ENCODE assay signal across 8 cellular contexts in genomic region chr18:77108001-77108692, GRCh38. TPM values are rescaled to one million over a fixed set of nuclear protein-coding genes. Genes with fewer than 3 reads are reported as not detected.
DNase-seq lines count a peak whose midpoint lies in the region; ATAC-seq and TF ChIP-seq lines count a peak whose summit lies in the region.

No MANE protein-coding gene starts in this region.

- in situ Hi-C loops in IMR-90 (cut with MboI; ENCODE audit: low sequenced_read_pairs), result loop anchor here (25.0 kb wide), 1 partner anchor 646 kb away; no protein-coding TSS in a partner anchor

- POLR2A ChIA-PET in IMR-90 (lab: Charles Lee; ENCODE audit: unreplicated experiment), result no interaction called here

- H3K36me3 Mint-ChIP-seq in activated naive CD4-positive, alpha-beta T cell treated with anti-CD3 and anti-CD28 coated beads, Interleukin-2, amount 10 ng/mL, durations not matched to agents 7 days and 5 days, result peaks cover 73% of the 10 kb centered on the region
- H3K36me3 Mint-ChIP-seq in stimulated activated naive B cell treated with anti-CD40 and anti-IgM and Interleukin-4, amounts not matched to agents 10 μg/mL and 1 μg/mL and 100 μg/mL, for 72 hours, result peaks cover 43 to 71% of the 10 kb centered on the region in 2 donors

- no peaks in the 10 kb centered on the region for H4K20me1 ChIP-seq in IMR-90 (ENCODE audit: insufficient read depth, low read length)

- dilution Hi-C loops in IMR-90 (cut with HindIII; ENCODE audit: low sequenced_read_pairs, unreplicated experiment), result no loop called here

- CTCF ChIA-PET in IMR-90 (lab: Yijun Ruan, JAX), result no interaction called here
- CTCF ChIA-PET in activated naive CD4-positive, alpha-beta T cell treated with anti-CD3 and anti-CD28 coated beads, Interleukin-2, amount 10 ng/mL, durations not matched to agents 7 days and 5 days (lab: Charles Lee), result interaction anchor here (0.6 to 4.4 kb wide), 6 partner anchors 15 to 265 kb away, joined by 3 to 31 read pairs (median 4); no protein-coding TSS in a partner anchor

- peak overlapping the region; percentile 79 for H3K14ac ChIP-seq in IMR-90 (replicated peaks; ENCODE audit: low read depth, low read length)

- H3K56ac ChIP-seq in IMR-90 (ENCODE audit: extremely low read depth, insufficient read depth, low read length), result peak overlapping the region; percentile 51; the same call in 1 of the 2 replicates

- H2AFZ ChIP-seq in IMR-90 (replicated peaks; ENCODE audit: low read length, poor library complexity), result peak overlapping the region; percentile 72

- peak overlapping the region; percentile 90 for H3K27ac Mint-ChIP-seq in activated naive CD4-positive, alpha-beta T cell treated with anti-CD3 and anti-CD28 coated beads, Interleukin-2, amount 10 ng/mL, durations not matched to agents 7 days and 5 days
- peak overlapping the region; percentile 47 for H3K27ac Mint-ChIP-seq in stimulated activated naive B cell treated with anti-CD40 and anti-IgM and Interleukin-4, amounts not matched to agents 10 μg/mL and 1 μg/mL and 100 μg/mL, for 72 hours

- WGBS in IMR-90 (ENCODE audit: extremely low coverage in 2 of 2, insufficient read length in 1 of 2), 2 experiments, result 0% methylated on average over 5 of the region's 13 CpGs; no CpG with 5 or more reads in 1 of the 2 experiments

- H3K4me1 Mint-ChIP-seq in activated naive CD4-positive, alpha-beta T cell treated with anti-CD3 and anti-CD28 coated beads, Interleukin-2, amount 10 ng/mL, durations not matched to agents 7 days and 5 days, result peaks cover 96% of the 10 kb centered on the region
- H3K4me1 Mint-ChIP-seq in stimulated activated naive B cell treated with anti-CD40 and anti-IgM and Interleukin-4, amounts not matched to agents 10 μg/mL and 1 μg/mL and 100 μg/mL, for 72 hours, result peaks cover 59 to 88% of the 10 kb centered on the region in 2 donors

- TF ChIP-seq CTCF in IMR-90 (conservative IDR thresholded peaks at IDR 0.05; ENCODE audit: low read depth, low read length), result no peak

- DNase-seq in ELR (ENCODE audit: low read depth), result peak; percentile 87
- DNase-seq in IMR-90, result peak; percentile 92
- peak; percentile 29 for DNase-seq in activated naive CD4-positive, alpha-beta T cell treated with anti-CD3 and anti-CD28 coated beads, Interleukin-2, amount 10 ng/mL, durations not matched to agents 7 days and 5 days
- DNase-seq in inferior parietal cortex (ENCODE audit: extremely low spot score), result peak; percentile 51
- peak; percentile 32 for DNase-seq in stimulated activated naive B cell treated with anti-CD40 and anti-IgM and Interleukin-4, amounts not matched to agents 10 μg/mL and 1 μg/mL and 100 μg/mL, for 72 hours
- no peak for DNase-seq in 8988T
- no peak for DNase-seq in NCI-H748 (lab: John Stamatoyannopoulos, UW; ENCODE audit: unreplicated experiment)

- peak overlapping the region; percentile 33 for H2AK9ac ChIP-seq in IMR-90 (replicated peaks; ENCODE audit: low read depth, low read length, poor library complexity)

- H2BK5ac ChIP-seq in IMR-90 (ENCODE audit: low read depth, low read length, poor library complexity, severe bottlenecking), result peak overlapping the region; percentile 83

- H3K4me1 ChIP-seq in IMR-90 (ENCODE audit: control insufficient read depth, insufficient read depth, low read length), result peaks cover 30% of the 10 kb centered on the region

- no peaks in the 10 kb centered on the region for H3K9me3 ChIP-seq in IMR-90 (ENCODE audit: control insufficient read depth, insufficient read depth, low read length)

- peaks cover 4% of the 10 kb centered on the region for H3K9me3 Mint-ChIP-seq in activated naive CD4-positive, alpha-beta T cell treated with anti-CD3 and anti-CD28 coated beads, Interleukin-2, amount 10 ng/mL, durations not matched to agents 7 days and 5 days
- peaks cover 0 to 6% of the 10 kb centered on the region in 2 donors for H3K9me3 Mint-ChIP-seq in stimulated activated naive B cell treated with anti-CD40 and anti-IgM and Interleukin-4, amounts not matched to agents 10 μg/mL and 1 μg/mL and 100 μg/mL, for 72 hours

- H3K23ac ChIP-seq in IMR-90 (ENCODE audit: low read depth, low read length), result peak overlapping the region; percentile 85

- TF ChIP-seq RAD21 in IMR-90 (IDR thresholded peaks at IDR 0.05; ENCODE audit: low read length), result 0 out of 2 replicates have a peak, but pooled peaks have one; percentile 12

- H4K8ac ChIP-seq in IMR-90 (ENCODE audit: low read depth in 2 of 2, low read length in 2 of 2), result peak overlapping the region; percentile 22 to 81

- peak overlapping the region; percentile 89 for H2BK120ac ChIP-seq in IMR-90 (ENCODE audit: low read depth, low read length)

- H2BK20ac ChIP-seq in IMR-90 (ENCODE audit: low read depth, low read length), result peak overlapping the region; percentile 83

- no peaks in the 10 kb centered on the region for H3K27me3 Mint-ChIP-seq in activated naive CD4-positive, alpha-beta T cell treated with anti-CD3 and anti-CD28 coated beads, Interleukin-2, amount 10 ng/mL, durations not matched to agents 7 days and 5 days
- no peaks in the 10 kb centered on the region for H3K27me3 Mint-ChIP-seq in stimulated activated naive B cell treated with anti-CD40 and anti-IgM and Interleukin-4, amounts not matched to agents 10 μg/mL and 1 μg/mL and 100 μg/mL, for 72 hours

- peaks cover 26% of the 10 kb centered on the region for H3K9me1 ChIP-seq in IMR-90 (ENCODE audit: insufficient read depth, low read length)

- peak overlapping the region; percentile 10; the same call in 1 of the 2 replicates for H3K4me3 ChIP-seq in IMR-90 (ENCODE audit: insufficient read depth, low read depth, low read length)

- H3K18ac ChIP-seq in IMR-90 (ENCODE audit: low read depth, low read length), result peak overlapping the region; percentile 97

- H3K4me3 Mint-ChIP-seq in activated naive CD4-positive, alpha-beta T cell treated with anti-CD3 and anti-CD28 coated beads, Interleukin-2, amount 10 ng/mL, durations not matched to agents 7 days and 5 days, result peak overlapping the region; percentile 40
- H3K4me3 Mint-ChIP-seq in stimulated activated naive B cell treated with anti-CD40 and anti-IgM and Interleukin-4, amounts not matched to agents 10 μg/mL and 1 μg/mL and 100 μg/mL, for 72 hours, result peak overlapping the region; percentile 10 to 22

- intact Hi-C loops in IMR-90 (cut with micrococcal nuclease), result loop anchor here (2.0 to 10.0 kb wide), 2 partner anchors 107 to 273 kb away; no protein-coding TSS in a partner anchor

- peak overlapping the region; percentile 65 for H4K91ac ChIP-seq in IMR-90 (ENCODE audit: insufficient read depth, low read depth, low read length)

- H2BK15ac ChIP-seq in IMR-90 (ENCODE audit: low read depth, low read length), result peak overlapping the region; percentile 57

- H3K27me3 ChIP-seq in IMR-90 (ENCODE audit: control insufficient read depth, insufficient read depth, low read length), result no peaks in the 10 kb centered on the region

- peak overlapping the region; percentile 96 for H3K27ac ChIP-seq in IMR-90 (ENCODE audit: insufficient read depth, low read length)

- ATAC-seq in GM21367 (IDR thresholded peaks at IDR 0.05; ENCODE audit: unreplicated experiment), result peak; percentile 34
- ATAC-seq in IMR-90 (ENCODE audit: low read depth), result peak; percentile 93
- ATAC-seq in stimulated activated naive B cell treated with anti-CD40 and anti-IgM and Interleukin-4, amounts not matched to agents 10 μg/mL and 1 μg/mL and 100 μg/mL, for 72 hours (replicated peaks), result peak; percentile 73 to 84

- BruUV-seq in IMR-90 (replicated peaks; lab: Mats Ljungman, UMichigan), result no TSS peak

- H2AK5ac ChIP-seq in IMR-90 (ENCODE audit: low read depth, low read length), result peak overlapping the region; percentile 89; the same call in 1 of the 2 replicates

- H3K36me3 ChIP-seq in IMR-90 (ENCODE audit: control insufficient read depth, insufficient read depth, low read length), result no peaks in the 10 kb centered on the region

- peak overlapping the region; percentile 93 for H3K4ac ChIP-seq in IMR-90 (ENCODE audit: low read depth, low read length)

- no peak; the same call in 1 of the 2 replicates for TF ChIP-seq POLR2A in IMR-90 (IDR thresholded peaks at IDR 0.05; ENCODE audit: low read depth, low read length)

- H3K4me2 ChIP-seq in IMR-90 (ENCODE audit: low read depth, low read length), result peak overlapping the region; percentile 87

- peak overlapping the region; percentile 94 for H4K5ac ChIP-seq in IMR-90 (ENCODE audit: low read depth, low read length)

- peaks cover 0 to 26% of the 10 kb centered on the region in 2 experiments; a peak in 2 of 4 replicates for H3K79me1 ChIP-seq in IMR-90 (ENCODE audit: low read depth in 1 of 2, low read length in 2 of 2)

- H3K9ac ChIP-seq in IMR-90 (ENCODE audit: low read depth, low read length), result peak overlapping the region; percentile 71; the same call in 1 of the 2 replicates

TF ChIP-seq in IMR-90, 13 proteins besides CTCF, POLR2A, EP300 and RAD21 (continues in another document):
- no peak for TF ChIP-seq MAFK (IDR thresholded peaks at IDR 0.05; ENCODE audit: low read depth, low read length)
- no peak for TF ChIP-seq SMC3 (IDR thresholded peaks at IDR 0.05; ENCODE audit: low read depth, low read length)
- TF ChIP-seq NFE2L2 (IDR thresholded peaks at IDR 0.05; ENCODE audit: low read depth, low read length), result peak; percentile 78
- no peak for TF ChIP-seq MXI1 (IDR thresholded peaks at IDR 0.05; ENCODE audit: borderline replicate concordance, low read depth, low read length)
- no peak for TF ChIP-seq RCOR1 (IDR thresholded peaks at IDR 0.05; ENCODE audit: insufficient replicate concordance, low read length)
- TF ChIP-seq FOS (IDR thresholded peaks at IDR 0.05; ENCODE audit: low read depth, low read length), result peak; percentile 71
- TF ChIP-seq CHD1 (IDR thresholded peaks at IDR 0.05; ENCODE audit: low read depth, low read length), result no peak
- TF ChIP-seq USF2 (IDR thresholded peaks at IDR 0.05; ENCODE audit: low read depth, low read length), result peak; percentile 68
- no peak for TF ChIP-seq MAZ (IDR thresholded peaks at IDR 0.05; ENCODE audit: borderline replicate concordance, low read depth, low read length)
- peak; percentile 30; the same call in 1 of the 2 replicates for TF ChIP-seq BHLHE40 (IDR thresholded peaks at IDR 0.05; ENCODE audit: low read depth, low read length)
- no peak for TF ChIP-seq RFX5 (IDR thresholded peaks at IDR 0.05; ENCODE audit: low read depth, low read length)
- TF ChIP-seq CEBPB (IDR thresholded peaks at IDR 0.05; ENCODE audit: low read depth, low read length), result peak; percentile 19; the same call in 1 of the 2 replicates

RNA-seq across cellular contexts. Expression of gene MBP, which starts 24.4 kb away (rescaled TPM):
- total RNA-seq in IMR-90 (2012; rRNA removed), result 0.90 and 1.4 TPM in 2 replicates
- polyA plus RNA-seq in IMR-90 (2012; rRNA removed), result 0.72 and 0.75 TPM in 2 replicates
- polyA plus RNA-seq in IMR-90 (2012; cell fraction: cytosol; rRNA removed), result 0.52 and 0.82 TPM in 2 replicates
- 1.2 and 2.2 TPM in 2 replicates for polyA plus RNA-seq in IMR-90 (2012; cell fraction: nucleus; rRNA removed; ENCODE audit: low replicate concordance)

Comparison
In these comparisons a context has a peak if more than half of its experiments do, and no peak if none do; other contexts are left out.
1. DNase-seq: peak in ELR (single experiment), IMR-90 (single experiment), activated naive CD4-positive, alpha-beta T cell treated with anti-CD3 and anti-CD28 coated beads, Interleukin-2, amount 10 ng/mL, durations not matched to agents 7 days and 5 days (single experiment), inferior parietal cortex (single experiment) and stimulated activated naive B cell treated with anti-CD40 and anti-IgM and Interleukin-4, amounts not matched to agents 10 μg/mL and 1 μg/mL and 100 μg/mL, for 72 hours (single experiment); none in 8988T (single experiment) and NCI-H748 (single experiment).
2. ATAC-seq: peak in every context shown above with its lines; median percentile 93 in IMR-90; 78 in stimulated activated naive B cell treated with anti-CD40 and anti-IgM and Interleukin-4, amounts not matched to agents 10 μg/mL and 1 μg/mL and 100 μg/mL, for 72 hours; 34 in GM21367.